Comparison of ENCODE assay signal across 23 cellular contexts in the genomic region with DNA sequence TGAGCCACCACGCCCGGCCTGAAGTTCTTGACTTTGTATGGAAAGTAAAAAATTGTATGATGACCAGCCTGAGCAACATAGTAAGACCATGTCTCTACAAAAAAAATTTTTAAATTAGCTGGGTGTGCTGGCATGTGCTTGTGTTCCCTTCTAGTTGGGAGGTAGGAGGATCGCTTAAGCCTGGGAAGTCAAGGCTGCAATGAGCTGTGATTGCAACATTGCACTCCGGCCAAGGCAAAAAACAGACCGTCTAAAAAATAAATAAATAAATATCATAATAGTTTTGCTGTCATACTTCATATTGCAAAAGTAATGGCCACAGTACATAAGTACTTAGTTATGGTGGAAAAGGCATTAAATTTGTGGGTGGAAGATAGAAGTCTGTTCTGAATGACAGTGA. TPM values are rescaled to one million over a fixed set of nuclear protein-coding genes. Genes with fewer than 3 reads are reported as not detected.
DNase-seq lines count a peak whose midpoint lies in the region; ATAC-seq and TF ChIP-seq lines count a peak whose summit lies in the region.
"Had no signal": no experiment of that assay in that cellular context is flagged by ENCODE, and none has a peak within 500 bp of the region (broad histone marks: within the 10 kb centered on the region; RNA-seq: fewer than 3 reads in every experiment).

No MANE protein-coding gene starts in this region.

- TF ChIP-seq POLR2A in adrenal gland (IDR thresholded peaks at IDR 0.05): no peak

- peak; percentile 11 for ATAC-seq in left lobe of liver
- ATAC-seq: A549, GM12878, HCT116 had no signal

- WGBS in adrenal gland, 4 donors: 57 to 69% (median 62%) methylated on average over 5 of the region's 5 CpGs

- TF ChIP-seq CTCF in adrenal gland (IDR thresholded peaks at IDR 0.05) (no peak), fibroblast of pulmonary artery (IDR thresholded peaks at IDR 0.05; ENCODE audit: low read length, missing control alignments) (no peak), right atrium auricular region (IDR thresholded peaks at IDR 0.05) (no peak)

- H3K4me1 ChIP-seq in adrenal gland (replicated peaks in 1 of 2): peaks cover 3 to 6% of the 10 kb centered on the region in 2 donors
- H3K4me1 ChIP-seq in right atrium auricular region: peaks cover 0 to 6% of the 10 kb centered on the region in 2 donors
- H3K4me1 ChIP-seq: BE2C had no signal

- H3K27ac ChIP-seq in adrenal gland (no peak overlapping the region), right atrium auricular region (no peak overlapping the region)
- H3K27ac ChIP-seq: A549; BLaER1 treated with 17β-estradiol and CSF1 and Interleukin-3, amounts not matched to agents 10 nM and 100 nM had no signal

- DNase-seq in adrenal gland (peak; percentile 35 to 73 (median 62)), fibroblast of pulmonary artery (ENCODE audit: low read depth) (peak; percentile 9), left lobe of liver (ENCODE audit: low spot score) (no peak), nucleus accumbens (lab: John Stamatoyannopoulos, UW) (no peak), right atrium auricular region (ENCODE audit: low spot score) (no peak)
- DNase-seq in activated CD8-positive, alpha-beta memory T cell treated with anti-CD3 and anti-CD28 coated beads, Interleukin-2, amount 50 U/mL, for 48 hours: no peak
- DNase-seq: 8988T; ACHN; AML-193; BE2C; CD4-positive, alpha-beta T cell; CD8-positive, alpha-beta memory T cell; DMS 273 treated with DMSO at 0.1 percent for 48 hours; DMS79; EL; GDM1; H9 had no signal

- H3K36me3 ChIP-seq in adrenal gland (replicated peaks in 1 of 2) (peaks cover 0 to 6% of the 10 kb centered on the region in 2 donors), right atrium auricular region (peaks cover 3% of the 10 kb centered on the region)

- intact Hi-C loops in adrenal gland (cut with DNase I): loop anchor here in 1 of 2 donors (5.0 kb wide), 1 partner anchor 55 kb away; no protein-coding TSS in a partner anchor

- H3K9me3 ChIP-seq in adrenal gland (replicated peaks in 1 of 3): no peaks in the 10 kb centered on the region
- no peaks in the 10 kb centered on the region for H3K9me3 ChIP-seq in right atrium auricular region
- H3K9me3 ChIP-seq: BE2C had no signal

- H3K27me3 ChIP-seq in adrenal gland (no peaks in the 10 kb centered on the region), right atrium auricular region (no peaks in the 10 kb centered on the region)
- H3K27me3 ChIP-seq: BE2C; BLaER1 treated with 17β-estradiol and CSF1 and Interleukin-3, amounts not matched to agents 10 nM and 100 nM had no signal

- no peak overlapping the region for H3K4me3 ChIP-seq in adrenal gland
- no peak overlapping the region for H3K4me3 ChIP-seq in fibroblast of pulmonary artery (replicated peaks; ENCODE audit: low read depth, low read length)
- H3K4me3 ChIP-seq in right atrium auricular region: no peak overlapping the region
- H3K4me3 ChIP-seq: A549; BLaER1 treated with 17β-estradiol and CSF1 and Interleukin-3, amounts not matched to agents 10 nM and 100 nM; GM12878; GM23338 had no signal

RNA-seq across cellular contexts. Expression of a gene that starts 3.4 kb away (rescaled TPM):
- total RNA-seq in adrenal gland: 1 to 10 TPM in 5 of 8 donors, under 1 TPM in 3; 0.18 to 9.4 (median 2.2) TPM
- 10 to 100 TPM in 1 of 3 donors, 1 to 10 TPM in 1, under 1 TPM in 1; 0.37 to 11.3 (median 9.2) TPM for polyA plus RNA-seq in adrenal gland
- total RNA-seq in left lobe of liver: 2.7 TPM
- total RNA-seq in right atrium auricular region: not detected
- polyA plus RNA-seq: CD14-positive monocyte had no signal

RNA-seq across cellular contexts. Expression of a gene that starts 55.3 kb away (rescaled TPM):
- total RNA-seq in adrenal gland: 100 to 1,000 TPM in 2 of 8 donors, 10 to 100 TPM in 6; 35.6 to 148 (median 66.8) TPM
- 10 to 100 TPM; 55.7 to 82.3 (median 76.2) TPM for polyA plus RNA-seq in adrenal gland
- total RNA-seq in left lobe of liver: 23.2 TPM
- total RNA-seq in right atrium auricular region: 10 to 100 TPM; 31.0 to 37.8 TPM

Comparison
In these comparisons a context has a peak if more than half of its experiments do, and no peak if none do; other contexts are left out.
1. DNase-seq: peak in adrenal gland (7 of 7) and fibroblast of pulmonary artery (single experiment); none in left lobe of liver (single experiment), nucleus accumbens (0 of 56), right atrium auricular region (single experiment) and activated CD8-positive, alpha-beta memory T cell treated with anti-CD3 and anti-CD28 coated beads, Interleukin-2, amount 50 U/mL, for 48 hours (single experiment).